Comparison of ENCODE assay signal across 12 cellular contexts in genomic region chr14:69002069-69002468, GRCh38. TPM values are rescaled to one million over a fixed set of nuclear protein-coding genes. Genes with fewer than 3 reads are reported as not detected.
A peak's percentile ranks its signal among the peaks of the same experiment; 100 is the strongest.
DNase-seq lines count a peak whose midpoint lies in the region; ATAC-seq and TF ChIP-seq lines count a peak whose summit lies in the region.
"Had no signal": no experiment of that assay in that cellular context is flagged by ENCODE, and none has a peak within 500 bp of the region (broad histone marks: within the 10 kb centered on the region; RNA-seq: fewer than 3 reads in every experiment).

No MANE protein-coding gene starts in this region.

- WGBS in SK-N-SH (ENCODE audit: low lambda C conversion rate) = 92% methylated on average over 3 of the region's 3 CpGs

- TF ChIP-seq RAD21 in SK-N-SH (IDR thresholded peaks at IDR 0.05; ENCODE audit: low read length) = peak; percentile 45

- H3K9me2 ChIP-seq in SK-N-SH = no peaks in the 10 kb centered on the region

- H3K4me1 ChIP-seq in SK-N-SH (ENCODE audit: control insufficient read depth in 1 of 2, insufficient read depth in 2 of 2, low read depth in 1 of 2, low read length in 1 of 2) = peaks cover 12 to 20% of the 10 kb centered on the region in 2 experiments; a peak in 3 of 4 replicates

- no peaks in the 10 kb centered on the region for H4K20me1 ChIP-seq in SK-N-SH (ENCODE audit: insufficient read depth)

- no peaks in the 10 kb centered on the region for H3K9me3 Mint-ChIP-seq in stimulated activated naive CD8-positive, alpha-beta T cell treated with anti-CD3 and anti-CD28 coated beads, Interleukin-15, amount 100 ng/mL, for 72 hours

- no peak overlapping the region for H3K4me3 Mint-ChIP-seq in stimulated activated naive CD8-positive, alpha-beta T cell treated with anti-CD3 and anti-CD28 coated beads, Interleukin-15, amount 100 ng/mL, for 72 hours

- TF ChIP-seq CTCF in SK-N-SH (IDR thresholded peaks at IDR 0.05) = no peak

- H3K9ac ChIP-seq in SK-N-SH = no peak overlapping the region

- H3F3A ChIP-seq in SK-N-SH (replicated peaks; ENCODE audit: insufficient read depth) = peaks cover 14% of the 10 kb centered on the region

- no peaks in the 10 kb centered on the region for H3K36me3 ChIP-seq in SK-N-SH (replicated peaks in 1 of 2; ENCODE audit: control insufficient read depth in 1 of 2, insufficient read depth in 2 of 2, low read length in 1 of 2)
- H3K36me3 ChIP-seq: sigmoid colon, SJSA1 had no signal

- DNase-seq in NCI-H526 (lab: John Stamatoyannopoulos, UW) = peak; percentile 16 to 56
- DNase-seq in NCI-H526 treated with DMSO at 0.1 percent for 48 hours (lab: John Stamatoyannopoulos, UW) = no peak
- DNase-seq in SK-N-SH = no peak
- peak; percentile 22 for DNase-seq in glomerular visceral epithelial cell (ENCODE audit: extremely low spot score)
- DNase-seq in sciatic nerve (ENCODE audit: low spot score) = no peak
- no peak for DNase-seq in stimulated activated naive CD8-positive, alpha-beta T cell treated with anti-CD3 and anti-CD28 coated beads, Interleukin-15, amount 100 ng/mL, for 72 hours
- DNase-seq in activated CD4-positive, alpha-beta T cell treated with anti-CD3 and anti-CD28 coated beads for 4 hours = no peak
- DNase-seq: activated naive CD4-positive, alpha-beta T cell treated with Interleukin-2 at 50 U/mL for 16 hours; head of caudate nucleus; sigmoid colon had no signal

- no peak overlapping the region for H3K27ac ChIP-seq in SK-N-SH (ENCODE audit: low read depth in 2 of 2, low read length in 1 of 2)
- H3K27ac ChIP-seq: sigmoid colon, SJSA1 had no signal

- H3K4me2 ChIP-seq in SK-N-SH = no peak overlapping the region

- CTCF ChIA-PET in SK-N-SH (lab: Yijun Ruan, JAX) = interaction anchor here (0.9 to 1.5 kb wide), 5 partner anchors 15 to 139 kb away, joined by 3 to 4 read pairs (median 3); no protein-coding TSS in a partner anchor

- no peaks in the 10 kb centered on the region for H3K27me3 ChIP-seq in SK-N-SH (ENCODE audit: insufficient read depth)
- H3K27me3 ChIP-seq: sigmoid colon, SJSA1 had no signal

- no peak for TF ChIP-seq EP300 in SK-N-SH (IDR thresholded peaks at IDR 0.05; ENCODE audit: borderline replicate concordance in 1 of 2, low read depth in 1 of 2, low read length in 1 of 2)

- intact Hi-C loops in sciatic nerve (cut with DNase I) = no loop called here

- no peaks in the 10 kb centered on the region for H3K79me2 ChIP-seq in SK-N-SH (ENCODE audit: insufficient read depth)

- no peak overlapping the region for H2AFZ ChIP-seq in SK-N-SH (ENCODE audit: low read depth)

- H3K4me1 Mint-ChIP-seq in stimulated activated naive CD8-positive, alpha-beta T cell treated with anti-CD3 and anti-CD28 coated beads, Interleukin-15, amount 100 ng/mL, for 72 hours = no peaks in the 10 kb centered on the region

- no peaks in the 10 kb centered on the region for H3K27me3 Mint-ChIP-seq in stimulated activated naive CD8-positive, alpha-beta T cell treated with anti-CD3 and anti-CD28 coated beads, Interleukin-15, amount 100 ng/mL, for 72 hours

- POLR2A ChIA-PET in SK-N-SH (lab: Yijun Ruan, JAX) = no interaction called here

- H3K4me3 ChIP-seq in SK-N-SH (ENCODE audit: low read depth in 2 of 2, low read length in 1 of 2) = no peak overlapping the region
- H3K4me3 ChIP-seq: sigmoid colon, SJSA1 had no signal

- H3K9me3 ChIP-seq in SK-N-SH = no peaks in the 10 kb centered on the region
- H3K9me3 ChIP-seq: sigmoid colon, SJSA1 had no signal

- no peak overlapping the region for H3K27ac Mint-ChIP-seq in stimulated activated naive CD8-positive, alpha-beta T cell treated with anti-CD3 and anti-CD28 coated beads, Interleukin-15, amount 100 ng/mL, for 72 hours

- peak; percentile 59 for ATAC-seq in sciatic nerve
- no peak for ATAC-seq in stimulated activated naive CD8-positive, alpha-beta T cell treated with anti-CD3 and anti-CD28 coated beads, Interleukin-15, amount 100 ng/mL, for 72 hours
- no peak for ATAC-seq in HG03097 (IDR thresholded peaks at IDR 0.05; ENCODE audit: low FRiP score, unreplicated experiment)

TF ChIP-seq in SK-N-SH, 30 proteins besides CTCF, POLR2A, EP300 and RAD21:
- TF ChIP-seq SMC3 (IDR thresholded peaks at IDR 0.05; ENCODE audit: low read depth, low read length) (peak; percentile 29), NFIC (IDR thresholded peaks at IDR 0.05; ENCODE audit: borderline replicate concordance) (no peak)

RNA-seq across cellular contexts. Expression of gene ACTN1, which starts 23.0 kb away (rescaled TPM):
- 266 and 319 TPM in 2 replicates for polyA plus RNA-seq in SK-N-SH (2012; rRNA removed)
- polyA plus RNA-seq in SK-N-SH (2012; cell fraction: cytosol; rRNA removed) = 144 and 218 TPM in 2 replicates
- 589 and 740 TPM in 2 replicates for polyA plus RNA-seq in SK-N-SH (2012; cell fraction: nucleus; rRNA removed)
- 216 TPM for total RNA-seq in sciatic nerve

Comparison
In these comparisons a context has a peak if more than half of its experiments do, and no peak if none do; other contexts are left out.
1. DNase-seq: peak in NCI-H526 (2 of 2) and glomerular visceral epithelial cell (single experiment); none in NCI-H526 treated with DMSO at 0.1 percent for 48 hours (single experiment), SK-N-SH (single experiment), sciatic nerve (single experiment), stimulated activated naive CD8-positive, alpha-beta T cell treated with anti-CD3 and anti-CD28 coated beads, Interleukin-15, amount 100 ng/mL, for 72 hours (0 of 2) and activated CD4-positive, alpha-beta T cell treated with anti-CD3 and anti-CD28 coated beads for 4 hours (0 of 2).